17 cellular contexts compared by ENCODE assay signal in genomic region chr15:88113909-88114308, GRCh38.
A peak's percentile ranks its signal among the peaks of the same experiment; 100 is the strongest.
DNase-seq lines count a peak whose midpoint lies in the region; ATAC-seq and TF ChIP-seq lines count a peak whose summit lies in the region.
"Had no signal": no experiment of that assay in that cellular context is flagged by ENCODE, and none has a peak within 500 bp of the region (broad histone marks: within the 10 kb centered on the region; RNA-seq: fewer than 3 reads in every experiment).

No MANE protein-coding gene starts in this region.

- H3K4me1 Mint-ChIP-seq in activated CD4-positive, alpha-beta T cell treated with anti-CD3 and anti-CD28 coated beads, Interleukin-2, amount 10 ng/mL, durations not matched to agents 24 days and 14 days = no peaks in the 10 kb centered on the region
- H3K4me1 Mint-ChIP-seq: CD4-positive, alpha-beta memory T cell had no signal

- no peaks in the 10 kb centered on the region for H3K36me3 Mint-ChIP-seq in activated CD4-positive, alpha-beta T cell treated with anti-CD3 and anti-CD28 coated beads, Interleukin-2, amount 10 ng/mL, durations not matched to agents 24 days and 14 days (ENCODE audit: low read depth)
- H3K36me3 Mint-ChIP-seq: CD4-positive, alpha-beta memory T cell had no signal

- no peak overlapping the region for H3K4me3 Mint-ChIP-seq in activated CD4-positive, alpha-beta T cell treated with anti-CD3 and anti-CD28 coated beads, Interleukin-2, amount 10 ng/mL, durations not matched to agents 24 days and 14 days
- H3K4me3 Mint-ChIP-seq: CD4-positive, alpha-beta memory T cell had no signal

- no peaks in the 10 kb centered on the region for H3K9me3 Mint-ChIP-seq in activated CD4-positive, alpha-beta T cell treated with anti-CD3 and anti-CD28 coated beads, Interleukin-2, amount 10 ng/mL, durations not matched to agents 24 days and 14 days

- intact Hi-C loops in activated CD4-positive, alpha-beta T cell treated with anti-CD3 and anti-CD28 coated beads, Interleukin-2, amount 10 ng/mL, durations not matched to agents 24 days and 14 days (cut with micrococcal nuclease) = no loop called here

- DNase-seq in AG09309 (ENCODE audit: low read depth) (peak; percentile 2), GM03348 (ENCODE audit: low spot score) (peak; percentile 68), RPMI7951 (ENCODE audit: low read depth) (peak; percentile 74), islet precursor cell (peak; percentile 69), AG08396 (ENCODE audit: low spot score) (no peak), UCSD-AML1 (lab: John Stamatoyannopoulos, UW; ENCODE audit: unreplicated experiment) (no peak)
- DNase-seq in activated CD4-positive, alpha-beta T cell treated with anti-CD3 and anti-CD28 coated beads, Interleukin-2, amount 10 ng/mL, durations not matched to agents 24 days and 14 days = no peak
- DNase-seq: BE2C; CD4-positive, alpha-beta memory T cell; NCI-H1417 treated with DMSO at 0.1 percent for 48 hours; NCI-H2081 treated with DMSO at 0.1 percent for 48 hours; NCI-H226; NCI-H526; NK-92 treated with Interleukin-12 subunit alpha and Interleukin-12 subunit beta, amount 100 ng/mL, for 24 hours had no signal

- no peak overlapping the region for H3K27ac Mint-ChIP-seq in activated CD4-positive, alpha-beta T cell treated with anti-CD3 and anti-CD28 coated beads, Interleukin-2, amount 10 ng/mL, durations not matched to agents 24 days and 14 days
- H3K27ac Mint-ChIP-seq: CD4-positive, alpha-beta memory T cell had no signal

- H3K27me3 Mint-ChIP-seq in activated CD4-positive, alpha-beta T cell treated with anti-CD3 and anti-CD28 coated beads, Interleukin-2, amount 10 ng/mL, durations not matched to agents 24 days and 14 days = no peaks in the 10 kb centered on the region

- no peak overlapping the region for H3K4me3 ChIP-seq in AG09309 (ENCODE audit: control insufficient read depth, low read depth, low read length)
- H3K4me3 ChIP-seq: HAP-1 had no signal

- ATAC-seq in GM21619 (IDR thresholded peaks at IDR 0.05; ENCODE audit: unreplicated experiment) = no peak
- ATAC-seq: SK-N-SH treated with all-trans-retinoic acid at 6 μM for 48 hours had no signal

- no peak for TF ChIP-seq CTCF in AG09309 (IDR thresholded peaks at IDR 0.05; ENCODE audit: control insufficient read depth, insufficient read depth, low read depth, low read length, missing control alignments)

Comparison
In these comparisons a context has a peak if more than half of its experiments do, and no peak if none do; other contexts are left out.
1. DNase-seq: peak in AG09309 (single experiment), GM03348 (single experiment), RPMI7951 (single experiment) and islet precursor cell (single experiment); none in AG08396 (single experiment), activated CD4-positive, alpha-beta T cell treated with anti-CD3 and anti-CD28 coated beads, Interleukin-2, amount 10 ng/mL, durations not matched to agents 24 days and 14 days (single experiment) and UCSD-AML1 (single experiment).